In the genomic region with DNA sequence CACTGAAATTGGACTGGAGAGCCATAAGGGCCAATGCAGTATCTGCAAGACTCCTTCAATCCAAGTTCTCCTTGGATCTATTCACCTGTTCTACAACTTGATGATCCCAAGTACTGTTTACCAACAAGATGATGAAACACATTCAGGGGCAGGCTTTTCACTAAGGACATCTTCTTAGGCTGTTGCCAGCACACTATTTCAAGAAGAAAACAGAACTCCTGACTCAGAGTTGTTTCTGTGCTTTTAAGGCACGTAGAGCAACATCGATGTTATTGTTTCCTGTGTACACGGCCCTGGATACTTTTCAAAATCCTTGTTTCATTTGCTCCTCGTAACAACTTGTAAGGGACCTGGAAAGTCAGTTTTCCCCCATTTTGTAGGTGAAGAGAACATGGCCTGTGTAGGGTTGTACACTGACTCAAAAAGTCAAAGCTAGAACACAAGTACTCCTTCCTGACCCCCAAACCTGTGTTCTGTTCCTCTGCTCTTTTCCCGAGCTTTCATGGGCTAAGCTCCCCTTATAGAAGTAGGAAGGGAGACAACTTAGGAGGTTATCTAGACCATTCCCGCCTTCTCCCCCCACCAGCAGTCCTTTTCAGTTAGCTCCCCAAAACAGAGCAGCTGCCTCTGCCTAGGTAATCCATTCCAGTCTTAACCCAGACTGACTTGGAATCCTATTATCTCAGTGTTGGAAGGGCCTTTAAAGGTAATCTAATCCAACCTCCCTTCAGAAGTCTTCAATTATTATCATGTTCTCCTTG, we compare ENCODE assay signal across 9 cellular contexts. TPM values are rescaled to one million over a fixed set of nuclear protein-coding genes. Genes with fewer than 3 reads are reported as not detected.
DNase-seq lines count a peak whose midpoint lies in the region; ATAC-seq, FAIRE-seq and TF ChIP-seq lines count a peak whose summit lies in the region.
"Had no signal": no experiment of that assay in that cellular context is flagged by ENCODE, and none has a peak within 500 bp of the region (broad histone marks: within the 10 kb centered on the region; RNA-seq: fewer than 3 reads in every experiment).

No MANE protein-coding gene starts in this region.

- H3K4me2 ChIP-seq in keratinocyte (ENCODE audit: control insufficient read depth, extremely low read depth, insufficient read depth, low read depth, low read length) = peak overlapping the region; percentile 83

- peaks cover 62% of the 10 kb centered on the region for H3K4me1 ChIP-seq in keratinocyte (ENCODE audit: control insufficient read depth, extremely low read depth, insufficient read depth, low read length)
- H3K4me1 ChIP-seq in suprapubic skin = peaks cover 81% of the 10 kb centered on the region

- peaks cover 23% of the 10 kb centered on the region for H3K79me2 ChIP-seq in keratinocyte (ENCODE audit: control insufficient read depth, insufficient read depth, low read length)

- H3K9me3 ChIP-seq in keratinocyte (ENCODE audit: control insufficient read depth, low read depth, low read length) (no peaks in the 10 kb centered on the region), suprapubic skin (no peaks in the 10 kb centered on the region)

- peak overlapping the region; percentile 6 for H2AFZ ChIP-seq in keratinocyte (ENCODE audit: control insufficient read depth, low read length)

- dilution Hi-C loops in keratinocyte (cut with MboI; ENCODE audit: extremely low pct_ligation_motif_present, low sequenced_read_pairs) = no loop called here

- TF ChIP-seq CTCF in keratinocyte (optimal IDR thresholded peaks at IDR 0.05 in 1 of 3, IDR thresholded peaks at IDR 0.05 in 1 of 3, conservative IDR thresholded peaks at IDR 0.05 in 1 of 3; ENCODE audit: extremely low read depth in 1 of 3, insufficient read depth in 2 of 3, low read length in 3 of 3) (no peak), suprapubic skin (IDR thresholded peaks at IDR 0.05) (no peak)

- H4K20me1 ChIP-seq in keratinocyte (ENCODE audit: control insufficient read depth, extremely low read depth, insufficient read depth, low read length) = no peaks in the 10 kb centered on the region

- no peaks in the 10 kb centered on the region for H3K9me3 Mint-ChIP-seq in T-helper 1 cell treated with Interleukin-12 subunit alpha and Interleukin-12 subunit beta and Interleukin-4 antibody, amounts not matched to agents 30 μg/mL and 1 μg/mL, for 36 hours
- H3K9me3 Mint-ChIP-seq in activated naive CD4-positive, alpha-beta T cell treated with anti-CD3 and anti-CD28 coated beads, Interleukin-2, amount 50 U/mL, for 72 hours = no peaks in the 10 kb centered on the region

- peak overlapping the region; percentile 11 for H3K9ac ChIP-seq in keratinocyte (ENCODE audit: control insufficient read depth, extremely low read depth, insufficient read depth, low read length)

- no peak for TF ChIP-seq POLR2A in suprapubic skin (IDR thresholded peaks at IDR 0.05)

- H3K36me3 Mint-ChIP-seq in T-helper 1 cell treated with Interleukin-12 subunit alpha and Interleukin-12 subunit beta and Interleukin-4 antibody, amounts not matched to agents 30 μg/mL and 1 μg/mL, for 36 hours (ENCODE audit: low read depth) = peaks cover 25% of the 10 kb centered on the region
- H3K36me3 Mint-ChIP-seq in activated naive CD4-positive, alpha-beta T cell treated with anti-CD3 and anti-CD28 coated beads, Interleukin-2, amount 50 U/mL, for 72 hours = peaks cover 54 to 59% of the 10 kb centered on the region in 2 donors

- no peak for ATAC-seq in activated naive CD4-positive, alpha-beta T cell treated with anti-CD3 and anti-CD28 coated beads, Interleukin-2, amount 50 U/mL, for 72 hours
- ATAC-seq in HG03469 (IDR thresholded peaks at IDR 0.05; ENCODE audit: unreplicated experiment) (no peak), GM18907 (IDR thresholded peaks at IDR 0.05; ENCODE audit: unreplicated experiment) (no peak)

- FAIRE-seq in keratinocyte (lab: Jason Lieb, UNC) = no peak

- H3K4me3 Mint-ChIP-seq in T-helper 1 cell treated with Interleukin-12 subunit alpha and Interleukin-12 subunit beta and Interleukin-4 antibody, amounts not matched to agents 30 μg/mL and 1 μg/mL, for 36 hours = peak overlapping the region; percentile 86

- H3K9me1 ChIP-seq in keratinocyte (ENCODE audit: control insufficient read depth, extremely low read depth, insufficient read depth, low read length) = no peaks in the 10 kb centered on the region

- no peaks in the 10 kb centered on the region for H3K27me3 Mint-ChIP-seq in T-helper 1 cell treated with Interleukin-12 subunit alpha and Interleukin-12 subunit beta and Interleukin-4 antibody, amounts not matched to agents 30 μg/mL and 1 μg/mL, for 36 hours (ENCODE audit: low read depth)

- H3K27ac Mint-ChIP-seq in T-helper 1 cell treated with Interleukin-12 subunit alpha and Interleukin-12 subunit beta and Interleukin-4 antibody, amounts not matched to agents 30 μg/mL and 1 μg/mL, for 36 hours = peak overlapping the region; percentile 88
- H3K27ac Mint-ChIP-seq in activated naive CD4-positive, alpha-beta T cell treated with anti-CD3 and anti-CD28 coated beads, Interleukin-2, amount 50 U/mL, for 72 hours = peak overlapping the region; percentile 93 to 98

- H3K4me3 ChIP-seq in keratinocyte (ENCODE audit: control insufficient read depth in 2 of 3, extremely low read depth in 1 of 3, insufficient read depth in 2 of 3, low read depth in 1 of 3, low read length in 3 of 3) (peak overlapping the region in 2 of 3 experiments; percentile 66 to 90), suprapubic skin (peak overlapping the region; percentile 58)

- DNase-seq in T-helper 1 cell (no peak), keratinocyte (ENCODE audit: low read depth, low spot score) (no peak), suprapubic skin (ENCODE audit: low spot score in 2 of 2) (peak in 1 of 2 donors; percentile 21), hippocampal formation (lab: John Stamatoyannopoulos, UW) (no peak)
- DNase-seq in activated naive CD4-positive, alpha-beta T cell treated with anti-CD3 and anti-CD28 coated beads, Interleukin-2, amount 50 U/mL, for 72 hours (ENCODE audit: low spot score in 2 of 2) = peak in 1 of 2 donors; percentile 34
- DNase-seq: ACHN had no signal

- H3K27me3 ChIP-seq in keratinocyte (ENCODE audit: control insufficient read depth, extremely low read depth, insufficient read depth, low read length) (no peaks in the 10 kb centered on the region), suprapubic skin (no peaks in the 10 kb centered on the region)

- WGBS in suprapubic skin = 25% methylated on average over 6 of the region's 6 CpGs

- peaks cover 63% of the 10 kb centered on the region for H3K4me1 Mint-ChIP-seq in T-helper 1 cell treated with Interleukin-12 subunit alpha and Interleukin-12 subunit beta and Interleukin-4 antibody, amounts not matched to agents 30 μg/mL and 1 μg/mL, for 36 hours (ENCODE audit: low read depth)

- no peak for TF ChIP-seq EP300 in suprapubic skin (IDR thresholded peaks at IDR 0.05)

- H3K36me3 ChIP-seq in keratinocyte (ENCODE audit: control insufficient read depth in 2 of 2, extremely low read depth in 1 of 2, insufficient read depth in 2 of 2, low read length in 2 of 2) (peaks cover 3 to 4% of the 10 kb centered on the region in 2 experiments), suprapubic skin (peaks cover 3% of the 10 kb centered on the region)

- H3K27ac ChIP-seq in keratinocyte (ENCODE audit: control insufficient read depth, insufficient read depth, low read length) = peak overlapping the region; percentile 50
- peak overlapping the region; percentile 99 for H3K27ac ChIP-seq in suprapubic skin

RNA-seq across cellular contexts. Expression of a gene that starts 5.2 kb away (rescaled TPM):
- 100 to 1,000 TPM; 130 to 157 TPM for total RNA-seq in activated naive CD4-positive, alpha-beta T cell treated with anti-CD3 and anti-CD28 coated beads, Interleukin-2, amount 50 U/mL, for 72 hours
- polyA plus RNA-seq in keratinocyte = 80.3 to 108 TPM (median 98.3 TPM) in 3 replicates
- polyA plus RNA-seq in keratinocyte (2011; ENCODE audit: low read depth) = 26.7 TPM
- 61.8 and 99.8 TPM in 2 replicates for polyA plus RNA-seq in keratinocyte (2011; cell fraction: cytosol; rRNA removed)
- polyA plus RNA-seq in keratinocyte (2011; cell fraction: nucleus; rRNA removed) = 153 and 202 TPM in 2 replicates
- polyA plus RNA-seq in keratinocyte (2012; ENCODE audit: low replicate concordance) = 76.8 and 135 TPM in 2 replicates
- polyA minus RNA-seq in keratinocyte = 84.1 to 143 TPM (median 114 TPM) in 3 replicates
- 238 TPM for polyA minus RNA-seq in keratinocyte (2011; cell fraction: cytosol; rRNA and poly(A)+ RNA removed)
- 208 and 223 TPM in 2 replicates for polyA minus RNA-seq in keratinocyte (2011; cell fraction: nucleus; rRNA and poly(A)+ RNA removed)
- total RNA-seq in suprapubic skin = 100 to 1,000 TPM; 122 to 137 (median 125) TPM

RNA-seq across cellular contexts. Expression of a gene that starts 53.2 kb away (rescaled TPM):
- total RNA-seq in activated naive CD4-positive, alpha-beta T cell treated with anti-CD3 and anti-CD28 coated beads, Interleukin-2, amount 50 U/mL, for 72 hours = 10 to 100 TPM; 13.5 to 27.9 TPM
- polyA plus RNA-seq in keratinocyte = 8.4 to 21.5 TPM (median 13.9 TPM) in 3 replicates
- 11.3 TPM for polyA plus RNA-seq in keratinocyte (2011; ENCODE audit: low read depth)
- polyA plus RNA-seq in keratinocyte (2011; cell fraction: cytosol; rRNA removed) = 8.0 and 13.2 TPM in 2 replicates
- 30.7 and 42.5 TPM in 2 replicates for polyA plus RNA-seq in keratinocyte (2011; cell fraction: nucleus; rRNA removed)
- 9.7 and 12.8 TPM in 2 replicates for polyA plus RNA-seq in keratinocyte (2012; ENCODE audit: low replicate concordance)
- polyA minus RNA-seq in keratinocyte = 1.3 to 12.1 TPM (median 6.8 TPM) in 3 replicates
- polyA minus RNA-seq in keratinocyte (2011; cell fraction: cytosol; rRNA and poly(A)+ RNA removed) = 8.2 TPM
- polyA minus RNA-seq in keratinocyte (2011; cell fraction: nucleus; rRNA and poly(A)+ RNA removed) = 9.3 and 18.0 TPM in 2 replicates
- total RNA-seq in suprapubic skin = 10 to 100 TPM; 35.5 to 41.1 (median 39.1) TPM
